In genomic region chr2:68045337-68045736, GRCh38 we compare ENCODE assay signal across 1 cellular context.
TF ChIP-seq lines count a peak whose summit lies in the region.

No MANE protein-coding gene starts in this region.

TF ChIP-seq in SK-N-SH treated with all-trans-retinoic acid at 6 μM for 48 hours, 23 proteins besides CTCF, POLR2A, EP300 and RAD21 (continued from another document):
- TF ChIP-seq, protein P1, sequence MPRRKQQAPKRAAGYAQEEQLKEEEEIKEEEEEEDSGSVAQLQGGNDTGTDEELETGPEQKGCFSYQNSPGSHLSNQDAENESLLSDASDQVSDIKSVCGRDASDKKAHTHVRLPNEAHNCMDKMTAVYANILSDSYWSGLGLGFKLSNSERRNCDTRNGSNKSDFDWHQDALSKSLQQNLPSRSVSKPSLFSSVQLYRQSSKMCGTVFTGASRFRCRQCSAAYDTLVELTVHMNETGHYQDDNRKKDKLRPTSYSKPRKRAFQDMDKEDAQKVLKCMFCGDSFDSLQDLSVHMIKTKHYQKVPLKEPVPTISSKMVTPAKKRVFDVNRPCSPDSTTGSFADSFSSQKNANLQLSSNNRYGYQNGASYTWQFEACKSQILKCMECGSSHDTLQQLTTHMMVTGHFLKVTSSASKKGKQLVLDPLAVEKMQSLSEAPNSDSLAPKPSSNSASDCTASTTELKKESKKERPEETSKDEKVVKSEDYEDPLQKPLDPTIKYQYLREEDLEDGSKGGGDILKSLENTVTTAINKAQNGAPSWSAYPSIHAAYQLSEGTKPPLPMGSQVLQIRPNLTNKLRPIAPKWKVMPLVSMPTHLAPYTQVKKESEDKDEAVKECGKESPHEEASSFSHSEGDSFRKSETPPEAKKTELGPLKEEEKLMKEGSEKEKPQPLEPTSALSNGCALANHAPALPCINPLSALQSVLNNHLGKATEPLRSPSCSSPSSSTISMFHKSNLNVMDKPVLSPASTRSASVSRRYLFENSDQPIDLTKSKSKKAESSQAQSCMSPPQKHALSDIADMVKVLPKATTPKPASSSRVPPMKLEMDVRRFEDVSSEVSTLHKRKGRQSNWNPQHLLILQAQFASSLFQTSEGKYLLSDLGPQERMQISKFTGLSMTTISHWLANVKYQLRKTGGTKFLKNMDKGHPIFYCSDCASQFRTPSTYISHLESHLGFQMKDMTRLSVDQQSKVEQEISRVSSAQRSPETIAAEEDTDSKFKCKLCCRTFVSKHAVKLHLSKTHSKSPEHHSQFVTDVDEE (CRISPR knock-in tag; IDR thresholded peaks at IDR 0.05), result peak; percentile 97
- no peak for TF ChIP-seq ZFP3 (CRISPR knock-in tag; IDR thresholded peaks at IDR 0.05)
- 0 out of 2 replicates have a peak, but pooled peaks have one; percentile 73 for TF ChIP-seq ZNF565 (CRISPR knock-in tag; conservative IDR thresholded peaks at IDR 0.05; ENCODE audit: low read depth)
- TF ChIP-seq ZNF8 (CRISPR knock-in tag; IDR thresholded peaks at IDR 0.05), result peak; percentile 15; the same call in 1 of the 2 replicates
- TF ChIP-seq ISL1 (CRISPR knock-in tag; IDR thresholded peaks at IDR 0.05), result peak; percentile 100
- no peak for TF ChIP-seq ARNTL (CRISPR knock-in tag; IDR thresholded peaks at IDR 0.05; ENCODE audit: borderline replicate concordance, low read depth)
- peak; percentile 95; the same call in 1 of the 2 replicates for TF ChIP-seq RARB (CRISPR knock-in tag; IDR thresholded peaks at IDR 0.05)
- TF ChIP-seq PATZ1 (CRISPR knock-in tag; IDR thresholded peaks at IDR 0.05; ENCODE audit: borderline replicate concordance), result peak; percentile 99
- peak; percentile 99 for TF ChIP-seq TOX (CRISPR knock-in tag; IDR thresholded peaks at IDR 0.05; ENCODE audit: borderline replicate concordance)
- TF ChIP-seq ZC3H10 (CRISPR knock-in tag; IDR thresholded peaks at IDR 0.05), result peak; percentile 100
TF ChIP-seq in SK-N-SH treated with all-trans-retinoic acid at 6 μM for 48 hours: peak in this region for 14.
